In the genomic region with DNA sequence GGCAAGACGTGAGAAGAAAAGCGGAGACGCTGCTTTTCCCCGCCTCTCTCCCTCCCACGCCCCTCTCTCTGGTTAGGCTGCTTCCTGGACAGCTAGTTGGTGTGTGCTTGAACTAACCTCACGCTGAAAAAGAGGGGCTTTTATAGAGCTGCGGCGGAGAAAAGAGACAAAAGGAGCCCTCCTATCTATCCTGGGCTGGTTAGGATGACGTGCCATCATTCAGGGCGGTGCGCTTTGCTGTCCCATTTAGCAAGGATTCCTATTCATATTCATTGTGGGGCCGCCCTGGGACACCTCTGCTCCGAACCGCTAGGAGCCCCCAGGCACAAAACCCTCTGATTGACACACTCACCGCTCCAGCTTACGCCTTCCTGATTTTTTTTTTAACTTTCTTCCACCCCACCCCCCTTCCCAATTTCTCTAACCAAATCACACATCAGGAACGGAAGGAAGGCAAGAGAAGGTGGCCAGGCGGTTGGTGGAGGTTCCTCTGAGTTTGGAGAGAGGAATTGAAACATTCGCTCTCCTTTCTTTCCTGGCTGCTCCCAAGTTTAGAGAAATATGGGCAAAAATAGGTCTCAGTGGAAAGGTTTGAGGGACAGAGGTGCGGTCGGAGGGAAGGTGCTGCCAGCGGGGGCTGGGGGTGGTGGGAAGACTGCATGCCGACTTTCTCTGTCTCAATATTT, we compare ENCODE assay signal across 14 cellular contexts. TPM values are rescaled to one million over a fixed set of nuclear protein-coding genes. Genes with fewer than 3 reads are reported as not detected.
DNase-seq lines count a peak whose midpoint lies in the region; ATAC-seq and TF ChIP-seq lines count a peak whose summit lies in the region.
"Had no signal": no experiment of that assay in that cellular context is flagged by ENCODE, and none has a peak within 500 bp of the region (broad histone marks: within the 10 kb centered on the region; RNA-seq: fewer than 3 reads in every experiment).

A gene (minus strand): TSS at position 114 of the 686 bp plus-strand sequence. CDS start 224 bp downstream, outside the sequence.

- H3K36me3 Mint-ChIP-seq in CD8-positive, alpha-beta T cell = no peaks in the 10 kb centered on the region
- H3K36me3 Mint-ChIP-seq in IgD-negative memory B cell (peaks cover 5% of the 10 kb centered on the region), neural crest cell (ENCODE audit: low read depth) (no peaks in the 10 kb centered on the region)
- peaks cover 20% of the 10 kb centered on the region for H3K36me3 Mint-ChIP-seq in central memory CD8-positive, alpha-beta T cell (ENCODE audit: insufficient read depth)

- no peak within 1 kb of the TSS for H3K27ac ChIP-seq in CD8-positive, alpha-beta T cell (ENCODE audit: low read depth, low read length)
- H3K27ac ChIP-seq: PC-9, upper lobe of left lung had no signal

- peak in 2 of 7 experiments; percentile 19 to 52 for DNase-seq in CD8-positive, alpha-beta T cell
- no peak for DNase-seq in central memory CD8-positive, alpha-beta T cell (ENCODE audit: low spot score in 2 of 2)
- no peak for DNase-seq in neural crest cell (ENCODE audit: low read depth, low spot score)
- no peak for DNase-seq in NCI-H748 (lab: John Stamatoyannopoulos, UW; ENCODE audit: unreplicated experiment)
- no peak for DNase-seq in cerebellar cortex (ENCODE audit: low spot score)
- no peak for DNase-seq in NCI-H1436 (lab: John Stamatoyannopoulos, UW)
- DNase-seq: cerebellar nuclear complex, COR-L47, PC-9 had no signal

- H3K27me3 ChIP-seq in CD8-positive, alpha-beta T cell (ENCODE audit: insufficient read depth, low read length) = peaks cover 83% of the 10 kb centered on the region

- H3K4me3 ChIP-seq in CD8-positive, alpha-beta T cell (ENCODE audit: low read depth, low read length) = peak within 1 kb of the TSS; percentile 7
- H3K4me3 ChIP-seq: PC-9 had no signal

- CTCF ChIA-PET in CD8-positive, alpha-beta T cell (lab: Charles Lee) = interaction anchor here (0.6 to 1.4 kb wide), 3 partner anchors 23 to 96 kb away, joined by 3 to 5 read pairs (median 3); no protein-coding TSS in a partner anchor

- intact Hi-C loops in CD8-positive, alpha-beta T cell (cut with DNase I, micrococcal nuclease) = loop anchor here in 1 of 2 experiments (10.0 kb wide), 1 partner anchor 150 kb away; no protein-coding TSS in a partner anchor

- POLR2A ChIA-PET in CD8-positive, alpha-beta T cell (lab: Charles Lee) = no interaction called here

- no peak within 1 kb of the TSS for H3K27ac Mint-ChIP-seq in CD8-positive, alpha-beta T cell
- H3K27ac Mint-ChIP-seq in IgD-negative memory B cell (peak within 1 kb of the TSS; percentile 46 to 89 (median 82)), neural crest cell (ENCODE audit: unreplicated experiment) (no peak within 1 kb of the TSS)
- H3K27ac Mint-ChIP-seq in central memory CD8-positive, alpha-beta T cell (ENCODE audit: low read depth) = no peak within 1 kb of the TSS

- H3K4me1 Mint-ChIP-seq in CD8-positive, alpha-beta T cell (ENCODE audit: low read depth) = peaks cover 56% of the 10 kb centered on the region
- H3K4me1 Mint-ChIP-seq in IgD-negative memory B cell = peaks cover 5 to 36% (median 28%) of the 10 kb centered on the region in 3 donors
- H3K4me1 Mint-ChIP-seq in central memory CD8-positive, alpha-beta T cell = peaks cover 46% of the 10 kb centered on the region
- peaks cover 25% of the 10 kb centered on the region for H3K4me1 Mint-ChIP-seq in neural crest cell

- no peak for TF ChIP-seq CTCF in CD8-positive, alpha-beta T cell (IDR thresholded peaks at IDR 0.05)
- no peak for TF ChIP-seq CTCF in neural crest cell (conservative IDR thresholded peaks at IDR 0.05)

- peaks cover 2% of the 10 kb centered on the region for H3K9me3 Mint-ChIP-seq in CD8-positive, alpha-beta T cell
- H3K9me3 Mint-ChIP-seq in IgD-negative memory B cell = peaks cover 0 to 11% (median 0%) of the 10 kb centered on the region in 3 donors
- H3K9me3 Mint-ChIP-seq in central memory CD8-positive, alpha-beta T cell = peaks cover 4% of the 10 kb centered on the region
- H3K9me3 Mint-ChIP-seq in neural crest cell = no peaks in the 10 kb centered on the region

- ATAC-seq in CD8-positive, alpha-beta T cell = peak; percentile 66
- peak; percentile 37 for ATAC-seq in central memory CD8-positive, alpha-beta T cell (replicated peaks; ENCODE audit: extremely low read depth, poor library complexity, severe bottlenecking)
- no peak for ATAC-seq in HG03175 (IDR thresholded peaks at IDR 0.05; ENCODE audit: unreplicated experiment)
- ATAC-seq: activated CD4-positive, CD25-positive, alpha-beta regulatory T cell treated with anti-CD3 and anti-CD28 coated beads, Interleukin-2, amount 50 U/mL, for 24 hours had no signal

- H3K36me3 ChIP-seq in CD8-positive, alpha-beta T cell (ENCODE audit: insufficient read depth, low read length) = no peaks in the 10 kb centered on the region
- H3K36me3 ChIP-seq: upper lobe of left lung had no signal

- H3K4me3 Mint-ChIP-seq in CD8-positive, alpha-beta T cell = peak within 1 kb of the TSS; percentile 66
- peak within 1 kb of the TSS; percentile 18 to 85 (median 61) for H3K4me3 Mint-ChIP-seq in IgD-negative memory B cell
- peak within 1 kb of the TSS; percentile 54 for H3K4me3 Mint-ChIP-seq in central memory CD8-positive, alpha-beta T cell
- H3K4me3 Mint-ChIP-seq in neural crest cell = peak within 1 kb of the TSS; percentile 65

- H3K4me1 ChIP-seq in CD8-positive, alpha-beta T cell (ENCODE audit: insufficient read depth, low read length) = peaks cover 63% of the 10 kb centered on the region

- H3K27me3 Mint-ChIP-seq in CD8-positive, alpha-beta T cell (ENCODE audit: low read depth) = peaks cover 89% of the 10 kb centered on the region
- H3K27me3 Mint-ChIP-seq in IgD-negative memory B cell = peaks cover 79% of the 10 kb centered on the region
- peaks cover 100% of the 10 kb centered on the region for H3K27me3 Mint-ChIP-seq in central memory CD8-positive, alpha-beta T cell
- peaks cover 100% of the 10 kb centered on the region for H3K27me3 Mint-ChIP-seq in neural crest cell (ENCODE audit: low read depth)

- H3K9me3 ChIP-seq in CD8-positive, alpha-beta T cell (ENCODE audit: low read length) = no peaks in the 10 kb centered on the region
- H3K9me3 ChIP-seq: upper lobe of left lung had no signal

RNA-seq across cellular contexts. Expression of the gene that starts here (rescaled TPM):
- not detected for total RNA-seq in CD8-positive, alpha-beta T cell
- not detected for polyA plus RNA-seq in IgD-negative memory B cell
- 0.14 and 0.63 TPM in 2 replicates for total RNA-seq in neural crest cell
- total RNA-seq: PC-9, skeletal muscle tissue, upper lobe of left lung had no signal

Comparison
In these comparisons a context has a peak if more than half of its experiments do, and no peak if none do; other contexts are left out.
1. Peak in ATAC-seq and H3K4me3 ChIP-seq in CD8-positive, alpha-beta T cell; RNA of the gene not detected or under 1 TPM.
2. H3K27ac Mint-ChIP-seq: peak in IgD-negative memory B cell (3 of 3); none in CD8-positive, alpha-beta T cell (single experiment), central memory CD8-positive, alpha-beta T cell (single experiment) and neural crest cell (single experiment).
3. Peak in every context shown above with its lines, with median percentiles within 50 percentile points of each other: H3K4me3 Mint-ChIP-seq.